Comparison of ENCODE assay signal across 16 cellular contexts in genomic region chr5:36392186-36392585, GRCh38.
DNase-seq lines count a peak whose midpoint lies in the region; ATAC-seq, FAIRE-seq and TF ChIP-seq lines count a peak whose summit lies in the region.
"Had no signal": no experiment of that assay in that cellular context is flagged by ENCODE, and none has a peak within 500 bp of the region (broad histone marks: within the 10 kb centered on the region; RNA-seq: fewer than 3 reads in every experiment).

No MANE protein-coding gene starts in this region.

- TF ChIP-seq POLR2A in K562 (conservative IDR thresholded peaks at IDR 0.05), result no peak

- TF ChIP-seq EP300 in K562 (IDR thresholded peaks at IDR 0.05; ENCODE audit: low read length), result no peak

- H3K79me2 ChIP-seq in K562 (ENCODE audit: control insufficient read depth, insufficient read depth, low read length), result no peaks in the 10 kb centered on the region

- CTCF ChIA-PET in K562 (lab: Yijun Ruan, JAX; ENCODE audit: low intra/inter-chr PET ratio), result no interaction called here

- no peak for TF ChIP-seq CTCF in K562 (IDR thresholded peaks at IDR 0.05 in 2 of 3, conservative IDR thresholded peaks at IDR 0.05 in 1 of 3; ENCODE audit: insufficient read depth in 2 of 3, low read depth in 1 of 3, low read length in 3 of 3)

- H3K27ac ChIP-seq in BLaER1 treated with 17β-estradiol and CSF1 and Interleukin-3, amounts not matched to agents 10 nM and 100 nM, result peak overlapping the region in 10 of 11 experiments; percentile 62 to 100 (median 96); a peak in 18 of 22 replicates
- H3K27ac ChIP-seq in K562 (ENCODE audit: extremely low read depth, low read depth, low read length) (no peak overlapping the region), muscle layer of duodenum (ENCODE audit: low read length) (peak overlapping the region; percentile 1), subcutaneous abdominal adipose tissue (ENCODE audit: low read depth, low read length) (peak overlapping the region; percentile 30)
- H3K27ac ChIP-seq: C4-2B had no signal

- WGBS in K562 (ENCODE audit: insufficient coverage, low coverage, missing lambda C conversion rate), result 28% methylated on average over 5 of the region's 5 CpGs

- intact Hi-C loops in K562 (cut with micrococcal nuclease), result loop anchor here (10.0 kb wide), 1 partner anchor 217 kb away; no protein-coding TSS in a partner anchor

- H3K4me1 ChIP-seq in BLaER1 treated with 17β-estradiol and CSF1 and Interleukin-3, amounts not matched to agents 10 nM and 100 nM, result peaks cover 89 to 99% (median 98%) of the 10 kb centered on the region in 10 experiments
- no peaks in the 10 kb centered on the region; a peak in 2 of 5 replicates for H3K4me1 ChIP-seq in K562 (replicated peaks in 1 of 2; ENCODE audit: control insufficient read depth in 2 of 2, insufficient read depth in 2 of 2, low read length in 2 of 2)
- peaks cover 0 to 10% of the 10 kb centered on the region in 2 donors for H3K4me1 ChIP-seq in muscle layer of duodenum (ENCODE audit: control insufficient read depth in 1 of 2, insufficient read depth in 2 of 2, low read length in 2 of 2)
- H3K4me1 ChIP-seq in subcutaneous abdominal adipose tissue (ENCODE audit: control insufficient read depth in 5 of 5, insufficient read depth in 5 of 5, low read length in 5 of 5), result peaks cover 0 to 19% (median 8%) of the 10 kb centered on the region in 5 donors

- no peaks in the 10 kb centered on the region for H3K9me1 ChIP-seq in K562 (ENCODE audit: control insufficient read depth, insufficient read depth, low read length)

- no peaks in the 10 kb centered on the region for H4K20me1 ChIP-seq in BLaER1 treated with 17β-estradiol and CSF1 and Interleukin-3, amounts not matched to agents 10 nM and 100 nM
- no peaks in the 10 kb centered on the region for H4K20me1 ChIP-seq in K562 (replicated peaks; ENCODE audit: control insufficient read depth, insufficient read depth, low read length)

- peaks cover 0 to 6% (median 4%) of the 10 kb centered on the region in 11 experiments; a peak in 6 of 22 replicates for H3K9me3 ChIP-seq in BLaER1 treated with 17β-estradiol and CSF1 and Interleukin-3, amounts not matched to agents 10 nM and 100 nM (replicated peaks in 1 of 11)
- H3K9me3 ChIP-seq in K562 (replicated peaks; ENCODE audit: control insufficient read depth, insufficient read depth, low read depth, low read length) (no peaks in the 10 kb centered on the region), muscle layer of duodenum (ENCODE audit: control insufficient read depth in 1 of 2, low read length in 2 of 2) (no peaks in the 10 kb centered on the region), subcutaneous abdominal adipose tissue (ENCODE audit: control insufficient read depth in 5 of 5, low read length in 5 of 5) (no peaks in the 10 kb centered on the region)

- DNase-seq in K562 (ENCODE audit: extremely low read depth in 1 of 4, low spot score in 3 of 4) (no peak), NCI-H510A (lab: John Stamatoyannopoulos, UW) (no peak)
- DNase-seq: H7, NCI-H1105 treated with DMSO at 0.1 percent for 48 hours, NCI-H1694 treated with DMSO at 0.1 percent for 48 hours, NCI-H345, NCI-H69, OCI-M1, SIG-M5 had no signal

- no peaks in the 10 kb centered on the region for H3K27me3 ChIP-seq in BLaER1 treated with 17β-estradiol and CSF1 and Interleukin-3, amounts not matched to agents 10 nM and 100 nM
- H3K27me3 ChIP-seq in K562 (ENCODE audit: control insufficient read depth in 2 of 2, insufficient read depth in 2 of 2, low read length in 2 of 2) (no peaks in the 10 kb centered on the region; a peak in 1 of 5 replicates), muscle layer of duodenum (ENCODE audit: low read depth, low read length) (no peaks in the 10 kb centered on the region), subcutaneous abdominal adipose tissue (ENCODE audit: control insufficient read depth in 5 of 5, insufficient read depth in 4 of 5, low read length in 5 of 5) (no peaks in the 10 kb centered on the region)

- H3K4me3 ChIP-seq in BLaER1 treated with 17β-estradiol and CSF1 and Interleukin-3, amounts not matched to agents 10 nM and 100 nM, result no peak overlapping the region; a peak in 1 of 20 replicates
- H3K4me3 ChIP-seq in K562, result no peak overlapping the region
- H3K4me3 ChIP-seq in muscle layer of duodenum (ENCODE audit: low read depth in 1 of 2, low read length in 2 of 2), result no peak overlapping the region
- no peak overlapping the region for H3K4me3 ChIP-seq in subcutaneous abdominal adipose tissue (ENCODE audit: low read depth in 1 of 5, low read length in 5 of 5)

- no peak for FAIRE-seq in K562 (lab: Jason Lieb, UNC)

- ATAC-seq in K562 (no peak), GM18858 (IDR thresholded peaks at IDR 0.05; ENCODE audit: unreplicated experiment) (no peak), GM19328 (IDR thresholded peaks at IDR 0.05; ENCODE audit: unreplicated experiment) (no peak), HG03432 (IDR thresholded peaks at IDR 0.05; ENCODE audit: unreplicated experiment) (no peak)

- H3K9ac ChIP-seq in BLaER1 treated with 17β-estradiol and CSF1 and Interleukin-3, amounts not matched to agents 10 nM and 100 nM, result peak overlapping the region in 9 of 11 experiments; percentile 41 to 85 (median 78); a peak in 15 of 22 replicates
- no peak overlapping the region for H3K9ac ChIP-seq in K562 (ENCODE audit: insufficient read depth in 1 of 2, low read depth in 2 of 2, low read length in 2 of 2)
- no peak overlapping the region for H3K9ac ChIP-seq in subcutaneous abdominal adipose tissue (ENCODE audit: low read length in 5 of 5)

- no TSS peak for BruUV-seq in K562 (replicated peaks; lab: Mats Ljungman, UMichigan)

- TF ChIP-seq RAD21 in K562 (CRISPR knock-in tag; conservative IDR thresholded peaks at IDR 0.05 in 1 of 2, IDR thresholded peaks at IDR 0.05 in 1 of 2), result no peak

- no peaks in the 10 kb centered on the region for H3K36me3 ChIP-seq in BLaER1 treated with 17β-estradiol and CSF1 and Interleukin-3, amounts not matched to agents 10 nM and 100 nM
- H3K36me3 ChIP-seq in K562 (ENCODE audit: control insufficient read depth, insufficient read depth, low read length) (no peaks in the 10 kb centered on the region), muscle layer of duodenum (ENCODE audit: control insufficient read depth in 1 of 2, insufficient read depth in 2 of 2, low read length in 2 of 2) (no peaks in the 10 kb centered on the region), subcutaneous abdominal adipose tissue (ENCODE audit: control insufficient read depth in 5 of 5, insufficient read depth in 5 of 5, low read length in 5 of 5) (no peaks in the 10 kb centered on the region)

- H2AFZ ChIP-seq in K562 (ENCODE audit: low read depth, low read length), result 0 out of 2 replicates have a peak overlapping the region, but pooled peaks have one; percentile 56

- peak overlapping the region; percentile 69 to 92 (median 87) for H3K4me2 ChIP-seq in BLaER1 treated with 17β-estradiol and CSF1 and Interleukin-3, amounts not matched to agents 10 nM and 100 nM
- H3K4me2 ChIP-seq in K562 (ENCODE audit: insufficient read depth, low read length), result no peak overlapping the region

- POLR2A ChIA-PET in K562 (lab: Yijun Ruan, JAX), result interaction anchor here (0.5 kb wide), 1 partner anchor 10 kb away, joined by 4 read pairs; no protein-coding TSS in a partner anchor

- in situ Hi-C loops in K562 (cut with MboI), result no loop called here

TF ChIP-seq in K562, 482 proteins besides CTCF, POLR2A, EP300 and RAD21 (continues in another document):
- no peak for TF ChIP-seq ZNF174 (CRISPR knock-in tag; IDR thresholded peaks at IDR 0.05)
- TF ChIP-seq KDM2B (CRISPR knock-in tag; IDR thresholded peaks at IDR 0.05), result no peak
- TF ChIP-seq SAP30 (IDR thresholded peaks at IDR 0.05; ENCODE audit: borderline replicate concordance, insufficient read depth, low read depth, low read length, poor library complexity, severe bottlenecking), result no peak
- no peak for TF ChIP-seq SRF (CRISPR knock-in tag; IDR thresholded peaks at IDR 0.05)
- no peak for TF ChIP-seq NCOA4 (IDR thresholded peaks at IDR 0.05; ENCODE audit: partially characterized antibody)
- TF ChIP-seq ZKSCAN8 (CRISPR knock-in tag; IDR thresholded peaks at IDR 0.05), result no peak
- no peak for TF ChIP-seq CXXC5 (CRISPR knock-in tag; IDR thresholded peaks at IDR 0.05)
- TF ChIP-seq POLR2AphosphoS5 (IDR thresholded peaks at IDR 0.05; ENCODE audit: control insufficient read depth, insufficient read depth, low read depth, low read length), result no peak
- no peak for TF ChIP-seq MITF (IDR thresholded peaks at IDR 0.05)
- no peak for TF ChIP-seq FOXO4 (CRISPR knock-in tag; IDR thresholded peaks at IDR 0.05)

Comparison
In these comparisons a context has a peak if more than half of its experiments do, and no peak if none do; other contexts are left out.
1. H3K9ac ChIP-seq: peak in BLaER1 treated with 17β-estradiol and CSF1 and Interleukin-3, amounts not matched to agents 10 nM and 100 nM (9 of 11); none in K562 (0 of 2) and subcutaneous abdominal adipose tissue (0 of 5).